In the genomic region with DNA sequence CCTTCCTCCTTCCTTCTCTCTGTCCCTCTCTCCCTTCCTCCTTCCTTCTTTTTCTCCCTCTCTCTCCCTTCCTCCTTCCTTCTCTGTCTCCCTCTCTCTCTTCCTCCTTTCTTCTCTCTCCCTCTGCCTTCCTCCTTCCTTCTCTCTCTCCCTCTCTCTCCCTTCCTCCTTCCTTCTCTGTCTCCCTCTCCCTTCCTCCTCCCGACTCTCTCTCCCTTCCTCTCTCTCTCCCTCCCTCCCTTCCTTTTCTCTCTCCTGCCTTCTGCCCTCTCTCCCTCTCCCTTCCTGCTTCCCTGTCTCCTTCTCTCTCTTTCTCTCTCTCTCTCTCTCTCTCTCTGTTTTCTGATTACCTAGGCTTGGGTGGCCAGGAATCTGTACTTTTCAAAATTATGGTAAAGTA, we compare ENCODE assay signal across 31 cellular contexts. TPM values are rescaled to one million over a fixed set of nuclear protein-coding genes. Genes with fewer than 3 reads are reported as not detected.
"Had no signal": no experiment of that assay in that cellular context is flagged by ENCODE, and none has a peak within 500 bp of the region (broad histone marks: within the 10 kb centered on the region; RNA-seq: fewer than 3 reads in every experiment).

No MANE protein-coding gene starts in this region.

- H3K4me1 Mint-ChIP-seq: naive B cell had no signal

- H3K27me3 Mint-ChIP-seq: effector memory CD8-positive, alpha-beta T cell had no signal

- H3K9me3 ChIP-seq: colonic mucosa, esophagus squamous epithelium, gastrocnemius medialis, heart right ventricle, left lung, lower lobe of right lung, mucosa of descending colon had no signal

- H3K27ac ChIP-seq: colonic mucosa, epithelial cell of prostate, esophagus squamous epithelium, gastrocnemius medialis, heart right ventricle, left lung, lower lobe of right lung had no signal

- H3K36me3 ChIP-seq: colonic mucosa, esophagus squamous epithelium, gastrocnemius medialis, heart right ventricle, left lung, lower lobe of right lung had no signal

- DNase-seq: colonic mucosa; cortex of kidney; effector CD8-positive, alpha-beta T cell; effector memory CD8-positive, alpha-beta T cell; endodermal cell; erythroblast; esophagus squamous epithelium; foreskin melanocyte; gastrocnemius medialis; glutamatergic neuron; head of caudate nucleus; heart right ventricle; hippocampal formation; left cardiac atrium; left ventricle myocardium superior; lower lobe of right lung; mesenchymal stem cell; mucosa of descending colon; naive B cell had no signal

- ATAC-seq: effector memory CD8-positive, alpha-beta T cell; esophagus mucosa; gastrocnemius medialis; heart right ventricle; left cardiac atrium; left lung; left ventricle myocardium superior; lower lobe of right lung; mucosa of descending colon had no signal

- H3K27ac Mint-ChIP-seq: dendritic cell treated with granulocyte-macrophage colony-stimulating factor and Interleukin-4, amounts not matched to agents 40 ng/mL and 50 ng/mL, for 4 days; effector memory CD8-positive, alpha-beta T cell; endodermal cell; mesothelial cell of epicardium; naive B cell had no signal

- H3K36me3 Mint-ChIP-seq: mesothelial cell of epicardium, naive B cell had no signal

- H3K4me3 Mint-ChIP-seq: dendritic cell treated with granulocyte-macrophage colony-stimulating factor and Interleukin-4, amounts not matched to agents 40 ng/mL and 50 ng/mL, for 4 days; effector memory CD8-positive, alpha-beta T cell; endodermal cell; mesothelial cell of epicardium; naive B cell had no signal

- H3K9me3 Mint-ChIP-seq: dendritic cell treated with granulocyte-macrophage colony-stimulating factor and Interleukin-4, amounts not matched to agents 40 ng/mL and 50 ng/mL, for 4 days had no signal

- H3K4me3 ChIP-seq: colonic mucosa, esophagus squamous epithelium, gastrocnemius medialis, heart right ventricle, left lung, lower lobe of right lung, mucosa of descending colon had no signal

- H3K27me3 ChIP-seq: colonic mucosa, esophagus squamous epithelium, gastrocnemius medialis had no signal

- H3K4me1 ChIP-seq: colonic mucosa, esophagus squamous epithelium, gastrocnemius medialis, heart right ventricle, left lung, lower lobe of right lung had no signal

RNA-seq across cellular contexts. Expression of gene CCDC172, which starts 34.6 kb away (rescaled TPM):
- total RNA-seq: colonic mucosa, dermis microvascular lymphatic vessel endothelial cell, esophagus mucosa, esophagus squamous epithelium, gastrocnemius medialis, glomerular endothelial cell, heart right ventricle, kidney epithelial cell, left cardiac atrium, left lung, left ventricle myocardium superior, lower leg skin, lower lobe of right lung, lung microvascular endothelial cell, mesenteric fat pad, mesothelial cell of epicardium, mucosa of descending colon, myocyte had no signal
